In the genomic region with DNA sequence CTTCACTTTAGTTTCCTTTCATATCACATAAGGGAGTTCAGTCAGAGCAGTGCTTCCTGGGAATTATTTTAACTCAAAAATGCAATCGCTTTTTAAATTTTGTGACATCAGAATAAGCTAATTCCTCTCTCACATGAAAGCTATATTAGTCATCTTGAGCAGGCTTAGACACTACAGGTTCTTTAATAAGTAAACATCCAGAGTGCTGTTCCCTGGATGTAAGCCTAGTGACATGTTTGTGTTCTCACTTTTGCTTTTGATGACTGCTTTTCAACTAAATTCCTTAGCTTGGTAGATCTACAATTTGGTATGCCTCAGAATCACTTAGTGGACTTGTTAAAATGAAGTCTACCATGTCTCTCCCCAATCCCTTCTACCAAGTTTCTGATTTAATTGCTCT, we compare ENCODE assay signal across 19 cellular contexts.
"Had no signal": no experiment of that assay in that cellular context is flagged by ENCODE, and none has a peak within 500 bp of the region (broad histone marks: within the 10 kb centered on the region; RNA-seq: fewer than 3 reads in every experiment).

No MANE protein-coding gene starts in this region.

- H3K27me3 Mint-ChIP-seq: memory B cell; natural killer cell treated with Interleukin-12 subunit alpha and Interleukin-12 subunit beta and Interleukin-15 and Interleukin-18, amount 100 ng/mL, for 72 hours had no signal

- H3K4me1 ChIP-seq: ascending aorta, colonic mucosa, right atrium auricular region, suprapubic skin had no signal

- ATAC-seq: activated CD4-positive, CD25-positive, alpha-beta regulatory T cell treated with anti-CD3 and anti-CD28 coated beads, Interleukin-2, amount 50 U/mL, for 24 hours; activated T-helper 17 cell treated with anti-CD3 and anti-CD28 coated beads, Interleukin-2, amount 50 U/mL, for 72 hours; esophagus mucosa; natural killer cell treated with Interleukin-12 subunit alpha and Interleukin-12 subunit beta and Interleukin-15 and Interleukin-18, amount 100 ng/mL, for 72 hours; stimulated activated naive CD8-positive, alpha-beta T cell treated with anti-CD3 and anti-CD28 coated beads, Interleukin-15, Interleukin-2, amounts not matched to agents 100 U/mL and 50 U/mL, for 24 hours had no signal

- H3K27ac Mint-ChIP-seq: activated naive CD4-positive, alpha-beta T cell treated with anti-CD3 and anti-CD28 coated beads for 36 hours; activated T-helper 17 cell treated with anti-CD3 and anti-CD28 coated beads, Interleukin-2, amount 50 U/mL, for 72 hours; memory B cell; natural killer cell treated with Interleukin-12 subunit alpha and Interleukin-12 subunit beta and Interleukin-15 and Interleukin-18, amount 100 ng/mL, for 72 hours; type B pancreatic cell had no signal

- FAIRE-seq: endometrium had no signal

- H3K4me1 Mint-ChIP-seq: activated T-helper 17 cell treated with anti-CD3 and anti-CD28 coated beads, Interleukin-2, amount 50 U/mL, for 72 hours; memory B cell had no signal

- H3K9me3 Mint-ChIP-seq: activated naive CD4-positive, alpha-beta T cell treated with anti-CD3 and anti-CD28 coated beads for 36 hours; activated T-helper 17 cell treated with anti-CD3 and anti-CD28 coated beads, Interleukin-2, amount 50 U/mL, for 72 hours; memory B cell had no signal

- H3K27me3 ChIP-seq: ascending aorta, colonic mucosa, right atrium auricular region, suprapubic skin had no signal

- H3K36me3 ChIP-seq: ascending aorta, colonic mucosa, right atrium auricular region, suprapubic skin had no signal

- H3K4me3 ChIP-seq: ascending aorta, colonic mucosa, right atrium auricular region, skin epidermis, suprapubic skin had no signal

- H3K9me3 ChIP-seq: ascending aorta, colonic mucosa, right atrium auricular region, suprapubic skin had no signal

- H3K4me3 Mint-ChIP-seq: activated naive CD4-positive, alpha-beta T cell treated with anti-CD3 and anti-CD28 coated beads for 36 hours; activated T-helper 17 cell treated with anti-CD3 and anti-CD28 coated beads, Interleukin-2, amount 50 U/mL, for 72 hours; memory B cell; natural killer cell treated with Interleukin-12 subunit alpha and Interleukin-12 subunit beta and Interleukin-15 and Interleukin-18, amount 100 ng/mL, for 72 hours; type B pancreatic cell had no signal

- H3K27ac ChIP-seq: ascending aorta, colonic mucosa, right atrium auricular region, skin epidermis, suprapubic skin had no signal

- DNase-seq: activated naive CD4-positive, alpha-beta T cell treated with anti-CD3 and anti-CD28 coated beads for 36 hours; caudate nucleus; colonic mucosa; nucleus accumbens; posterior cingulate gyrus; stimulated activated CD4-positive, alpha-beta T cell treated with anti-CD3 and anti-CD28 coated beads, Interleukin-4, amount 100 ng/mL, for 24 hours; stimulated activated naive CD8-positive, alpha-beta T cell treated with anti-CD3 and anti-CD28 coated beads, Interleukin-15, Interleukin-2, amounts not matched to agents 100 U/mL and 50 U/mL, for 24 hours; T-helper 9 cell had no signal

- H3K36me3 Mint-ChIP-seq: memory B cell; natural killer cell treated with Interleukin-12 subunit alpha and Interleukin-12 subunit beta and Interleukin-15 and Interleukin-18, amount 100 ng/mL, for 72 hours; type B pancreatic cell had no signal
